1 cellular context compared by ENCODE assay signal in the genomic region with DNA sequence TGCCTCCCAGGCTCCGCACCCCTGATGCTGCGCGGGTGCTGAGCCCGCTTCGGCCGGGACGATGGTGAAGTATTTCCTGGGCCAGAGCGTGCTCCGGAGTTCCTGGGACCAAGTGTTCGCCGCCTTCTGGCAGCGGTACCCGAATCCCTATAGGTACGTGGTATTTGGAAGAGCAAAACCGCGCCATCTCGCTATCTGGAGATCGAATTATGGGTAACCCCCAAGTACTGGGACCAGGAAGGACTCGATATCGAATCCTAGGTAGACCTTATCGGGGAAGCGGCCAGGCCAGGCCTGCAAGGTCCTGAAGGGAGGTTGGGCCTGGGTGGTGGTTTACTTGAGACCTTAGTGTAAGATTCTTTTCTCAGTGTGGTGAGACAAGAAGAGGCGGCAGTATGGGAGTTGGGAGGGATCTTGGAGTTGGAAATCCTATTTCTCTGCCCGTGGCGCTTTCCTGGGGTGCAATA.
TF ChIP-seq lines count a peak whose summit lies in the region.

No MANE protein-coding gene starts in this region.

TF ChIP-seq in HepG2, 621 proteins besides CTCF, POLR2A, EP300 and RAD21:
- TF ChIP-seq MXD4 (CRISPR knock-in tag; IDR thresholded peaks at IDR 0.05) (0 out of 2 replicates have a peak, but pooled peaks have one; percentile 10), ZNF567 (CRISPR knock-in tag; IDR thresholded peaks at IDR 0.05; ENCODE audit: borderline replicate concordance) (0 out of 2 replicates have a peak, but pooled peaks have one; percentile 24), YEATS4 (CRISPR knock-in tag; IDR thresholded peaks at IDR 0.05; ENCODE audit: borderline replicate concordance) (0 out of 2 replicates have a peak, but pooled peaks have one; percentile 0), ZNF207 (IDR thresholded peaks at IDR 0.05; ENCODE audit: borderline replicate concordance) (no peak), ZFY (CRISPR knock-in tag; IDR thresholded peaks at IDR 0.05) (peak; percentile 37; the same call in 1 of the 2 replicates), ZNF816 (CRISPR knock-in tag; IDR thresholded peaks at IDR 0.05; ENCODE audit: borderline replicate concordance) (peak; percentile 67; the same call in 1 of the 2 replicates), ZNF850 (CRISPR knock-in tag; conservative IDR thresholded peaks at IDR 0.05) (peak; percentile 71; the same call in 1 of the 2 replicates), KDM5A (IDR thresholded peaks at IDR 0.05; ENCODE audit: borderline replicate concordance, low read length) (peak; percentile 72), HNRNPLL (IDR thresholded peaks at IDR 0.05; ENCODE audit: low read depth, low read length, poor library complexity, severe bottlenecking) (no peak), ASH2L (IDR thresholded peaks at IDR 0.05; ENCODE audit: insufficient read length, low read depth, low read length) (peak; percentile 23), SMAD1 (CRISPR knock-in tag; IDR thresholded peaks at IDR 0.05; ENCODE audit: borderline replicate concordance, low read depth) (0 out of 2 replicates have a peak, but pooled peaks have one; percentile 4), ZNF337 (CRISPR knock-in tag; IDR thresholded peaks at IDR 0.05; ENCODE audit: borderline replicate concordance, low read depth) (0 out of 2 replicates have a peak, but pooled peaks have one; percentile 8), ZSCAN31 (CRISPR knock-in tag; IDR thresholded peaks at IDR 0.05; ENCODE audit: low read depth) (0 out of 2 replicates have a peak, but pooled peaks have one; percentile 19), TOPORS (CRISPR knock-in tag; IDR thresholded peaks at IDR 0.05) (peak; percentile 9; the same call in 1 of the 2 replicates)
- TF ChIP-seq, protein P1, sequence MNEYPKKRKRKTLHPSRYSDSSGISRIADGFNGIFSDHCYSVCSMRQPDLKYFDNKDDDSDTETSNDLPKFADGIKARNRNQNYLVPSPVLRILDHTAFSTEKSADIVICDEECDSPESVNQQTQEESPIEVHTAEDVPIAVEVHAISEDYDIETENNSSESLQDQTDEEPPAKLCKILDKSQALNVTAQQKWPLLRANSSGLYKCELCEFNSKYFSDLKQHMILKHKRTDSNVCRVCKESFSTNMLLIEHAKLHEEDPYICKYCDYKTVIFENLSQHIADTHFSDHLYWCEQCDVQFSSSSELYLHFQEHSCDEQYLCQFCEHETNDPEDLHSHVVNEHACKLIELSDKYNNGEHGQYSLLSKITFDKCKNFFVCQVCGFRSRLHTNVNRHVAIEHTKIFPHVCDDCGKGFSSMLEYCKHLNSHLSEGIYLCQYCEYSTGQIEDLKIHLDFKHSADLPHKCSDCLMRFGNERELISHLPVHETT (CRISPR knock-in tag; conservative IDR thresholded peaks at IDR 0.05), result no peak
- TF ChIP-seq, protein P2, sequence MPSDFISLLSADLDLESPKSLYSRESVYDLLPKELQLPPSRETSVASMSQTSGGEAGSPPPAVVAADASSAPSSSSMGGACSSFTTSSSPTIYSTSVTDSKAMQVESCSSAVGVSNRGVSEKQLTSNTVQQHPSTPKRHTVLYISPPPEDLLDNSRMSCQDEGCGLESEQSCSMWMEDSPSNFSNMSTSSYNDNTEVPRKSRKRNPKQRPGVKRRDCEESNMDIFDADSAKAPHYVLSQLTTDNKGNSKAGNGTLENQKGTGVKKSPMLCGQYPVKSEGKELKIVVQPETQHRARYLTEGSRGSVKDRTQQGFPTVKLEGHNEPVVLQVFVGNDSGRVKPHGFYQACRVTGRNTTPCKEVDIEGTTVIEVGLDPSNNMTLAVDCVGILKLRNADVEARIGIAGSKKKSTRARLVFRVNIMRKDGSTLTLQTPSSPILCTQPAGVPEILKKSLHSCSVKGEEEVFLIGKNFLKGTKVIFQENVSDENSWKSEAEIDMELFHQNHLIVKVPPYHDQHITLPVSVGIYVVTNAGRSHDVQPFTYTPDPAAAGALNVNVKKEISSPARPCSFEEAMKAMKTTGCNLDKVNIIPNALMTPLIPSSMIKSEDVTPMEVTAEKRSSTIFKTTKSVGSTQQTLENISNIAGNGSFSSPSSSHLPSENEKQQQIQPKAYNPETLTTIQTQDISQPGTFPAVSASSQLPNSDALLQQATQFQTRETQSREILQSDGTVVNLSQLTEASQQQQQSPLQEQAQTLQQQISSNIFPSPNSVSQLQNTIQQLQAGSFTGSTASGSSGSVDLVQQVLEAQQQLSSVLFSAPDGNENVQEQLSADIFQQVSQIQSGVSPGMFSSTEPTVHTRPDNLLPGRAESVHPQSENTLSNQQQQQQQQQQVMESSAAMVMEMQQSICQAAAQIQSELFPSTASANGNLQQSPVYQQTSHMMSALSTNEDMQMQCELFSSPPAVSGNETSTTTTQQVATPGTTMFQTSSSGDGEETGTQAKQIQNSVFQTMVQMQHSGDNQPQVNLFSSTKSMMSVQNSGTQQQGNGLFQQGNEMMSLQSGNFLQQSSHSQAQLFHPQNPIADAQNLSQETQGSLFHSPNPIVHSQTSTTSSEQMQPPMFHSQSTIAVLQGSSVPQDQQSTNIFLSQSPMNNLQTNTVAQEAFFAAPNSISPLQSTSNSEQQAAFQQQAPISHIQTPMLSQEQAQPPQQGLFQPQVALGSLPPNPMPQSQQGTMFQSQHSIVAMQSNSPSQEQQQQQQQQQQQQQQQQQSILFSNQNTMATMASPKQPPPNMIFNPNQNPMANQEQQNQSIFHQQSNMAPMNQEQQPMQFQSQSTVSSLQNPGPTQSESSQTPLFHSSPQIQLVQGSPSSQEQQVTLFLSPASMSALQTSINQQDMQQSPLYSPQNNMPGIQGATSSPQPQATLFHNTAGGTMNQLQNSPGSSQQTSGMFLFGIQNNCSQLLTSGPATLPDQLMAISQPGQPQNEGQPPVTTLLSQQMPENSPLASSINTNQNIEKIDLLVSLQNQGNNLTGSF (CRISPR knock-in tag; IDR thresholded peaks at IDR 0.05), result peak; percentile 5; the same call in 1 of the 2 replicates
- TF ChIP-seq, protein P3, sequence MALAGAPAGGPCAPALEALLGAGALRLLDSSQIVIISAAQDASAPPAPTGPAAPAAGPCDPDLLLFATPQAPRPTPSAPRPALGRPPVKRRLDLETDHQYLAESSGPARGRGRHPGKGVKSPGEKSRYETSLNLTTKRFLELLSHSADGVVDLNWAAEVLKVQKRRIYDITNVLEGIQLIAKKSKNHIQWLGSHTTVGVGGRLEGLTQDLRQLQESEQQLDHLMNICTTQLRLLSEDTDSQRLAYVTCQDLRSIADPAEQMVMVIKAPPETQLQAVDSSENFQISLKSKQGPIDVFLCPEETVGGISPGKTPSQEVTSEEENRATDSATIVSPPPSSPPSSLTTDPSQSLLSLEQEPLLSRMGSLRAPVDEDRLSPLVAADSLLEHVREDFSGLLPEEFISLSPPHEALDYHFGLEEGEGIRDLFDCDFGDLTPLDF (CRISPR knock-in tag; IDR thresholded peaks at IDR 0.05), result peak; percentile 2; the same call in 1 of the 2 replicates
- TF ChIP-seq, protein P4, sequence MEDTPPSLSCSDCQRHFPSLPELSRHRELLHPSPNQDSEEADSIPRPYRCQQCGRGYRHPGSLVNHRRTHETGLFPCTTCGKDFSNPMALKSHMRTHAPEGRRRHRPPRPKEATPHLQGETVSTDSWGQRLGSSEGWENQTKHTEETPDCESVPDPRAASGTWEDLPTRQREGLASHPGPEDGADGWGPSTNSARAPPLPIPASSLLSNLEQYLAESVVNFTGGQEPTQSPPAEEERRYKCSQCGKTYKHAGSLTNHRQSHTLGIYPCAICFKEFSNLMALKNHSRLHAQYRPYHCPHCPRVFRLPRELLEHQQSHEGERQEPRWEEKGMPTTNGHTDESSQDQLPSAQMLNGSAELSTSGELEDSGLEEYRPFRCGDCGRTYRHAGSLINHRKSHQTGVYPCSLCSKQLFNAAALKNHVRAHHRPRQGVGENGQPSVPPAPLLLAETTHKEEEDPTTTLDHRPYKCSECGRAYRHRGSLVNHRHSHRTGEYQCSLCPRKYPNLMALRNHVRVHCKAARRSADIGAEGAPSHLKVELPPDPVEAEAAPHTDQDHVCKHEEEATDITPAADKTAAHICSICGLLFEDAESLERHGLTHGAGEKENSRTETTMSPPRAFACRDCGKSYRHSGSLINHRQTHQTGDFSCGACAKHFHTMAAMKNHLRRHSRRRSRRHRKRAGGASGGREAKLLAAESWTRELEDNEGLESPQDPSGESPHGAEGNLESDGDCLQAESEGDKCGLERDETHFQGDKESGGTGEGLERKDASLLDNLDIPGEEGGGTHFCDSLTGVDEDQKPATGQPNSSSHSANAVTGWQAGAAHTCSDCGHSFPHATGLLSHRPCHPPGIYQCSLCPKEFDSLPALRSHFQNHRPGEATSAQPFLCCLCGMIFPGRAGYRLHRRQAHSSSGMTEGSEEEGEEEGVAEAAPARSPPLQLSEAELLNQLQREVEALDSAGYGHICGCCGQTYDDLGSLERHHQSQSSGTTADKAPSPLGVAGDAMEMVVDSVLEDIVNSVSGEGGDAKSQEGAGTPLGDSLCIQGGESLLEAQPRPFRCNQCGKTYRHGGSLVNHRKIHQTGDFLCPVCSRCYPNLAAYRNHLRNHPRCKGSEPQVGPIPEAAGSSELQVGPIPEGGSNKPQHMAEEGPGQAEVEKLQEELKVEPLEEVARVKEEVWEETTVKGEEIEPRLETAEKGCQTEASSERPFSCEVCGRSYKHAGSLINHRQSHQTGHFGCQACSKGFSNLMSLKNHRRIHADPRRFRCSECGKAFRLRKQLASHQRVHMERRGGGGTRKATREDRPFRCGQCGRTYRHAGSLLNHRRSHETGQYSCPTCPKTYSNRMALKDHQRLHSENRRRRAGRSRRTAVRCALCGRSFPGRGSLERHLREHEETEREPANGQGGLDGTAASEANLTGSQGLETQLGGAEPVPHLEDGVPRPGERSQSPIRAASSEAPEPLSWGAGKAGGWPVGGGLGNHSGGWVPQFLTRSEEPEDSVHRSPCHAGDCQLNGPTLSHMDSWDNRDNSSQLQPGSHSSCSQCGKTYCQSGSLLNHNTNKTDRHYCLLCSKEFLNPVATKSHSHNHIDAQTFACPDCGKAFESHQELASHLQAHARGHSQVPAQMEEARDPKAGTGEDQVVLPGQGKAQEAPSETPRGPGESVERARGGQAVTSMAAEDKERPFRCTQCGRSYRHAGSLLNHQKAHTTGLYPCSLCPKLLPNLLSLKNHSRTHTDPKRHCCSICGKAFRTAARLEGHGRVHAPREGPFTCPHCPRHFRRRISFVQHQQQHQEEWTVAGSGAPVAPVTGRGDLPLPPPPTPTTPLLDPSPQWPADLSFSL (CRISPR knock-in tag; IDR thresholded peaks at IDR 0.05), result no peak
TF ChIP-seq in HepG2: peak in this region for 14.
